1 cellular context compared by ENCODE assay signal in the genomic region with DNA sequence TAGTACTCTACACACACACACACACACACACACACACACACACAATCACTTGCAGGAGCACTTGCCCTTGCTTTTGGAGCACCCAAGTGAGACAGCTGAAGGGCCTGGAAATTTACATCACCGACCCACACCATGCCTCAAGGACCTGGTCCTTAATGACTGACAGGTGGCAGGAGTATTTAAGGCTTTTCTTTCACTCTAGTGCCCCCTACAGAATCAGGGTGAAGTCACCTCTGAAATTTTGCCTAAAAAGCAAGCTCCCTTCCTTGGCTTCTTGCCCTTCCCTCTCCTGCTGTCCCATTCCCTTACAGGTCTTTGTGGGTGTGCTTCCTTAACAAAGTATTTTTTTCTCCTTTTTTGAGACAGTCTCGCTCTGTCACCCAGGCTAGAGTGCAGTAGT.
TF ChIP-seq lines count a peak whose summit lies in the region.

No MANE protein-coding gene starts in this region.

TF ChIP-seq in SK-N-SH treated with all-trans-retinoic acid at 6 μM for 48 hours, 23 proteins besides CTCF, POLR2A, EP300 and RAD21 (continued from another document):
- TF ChIP-seq, protein P1, sequence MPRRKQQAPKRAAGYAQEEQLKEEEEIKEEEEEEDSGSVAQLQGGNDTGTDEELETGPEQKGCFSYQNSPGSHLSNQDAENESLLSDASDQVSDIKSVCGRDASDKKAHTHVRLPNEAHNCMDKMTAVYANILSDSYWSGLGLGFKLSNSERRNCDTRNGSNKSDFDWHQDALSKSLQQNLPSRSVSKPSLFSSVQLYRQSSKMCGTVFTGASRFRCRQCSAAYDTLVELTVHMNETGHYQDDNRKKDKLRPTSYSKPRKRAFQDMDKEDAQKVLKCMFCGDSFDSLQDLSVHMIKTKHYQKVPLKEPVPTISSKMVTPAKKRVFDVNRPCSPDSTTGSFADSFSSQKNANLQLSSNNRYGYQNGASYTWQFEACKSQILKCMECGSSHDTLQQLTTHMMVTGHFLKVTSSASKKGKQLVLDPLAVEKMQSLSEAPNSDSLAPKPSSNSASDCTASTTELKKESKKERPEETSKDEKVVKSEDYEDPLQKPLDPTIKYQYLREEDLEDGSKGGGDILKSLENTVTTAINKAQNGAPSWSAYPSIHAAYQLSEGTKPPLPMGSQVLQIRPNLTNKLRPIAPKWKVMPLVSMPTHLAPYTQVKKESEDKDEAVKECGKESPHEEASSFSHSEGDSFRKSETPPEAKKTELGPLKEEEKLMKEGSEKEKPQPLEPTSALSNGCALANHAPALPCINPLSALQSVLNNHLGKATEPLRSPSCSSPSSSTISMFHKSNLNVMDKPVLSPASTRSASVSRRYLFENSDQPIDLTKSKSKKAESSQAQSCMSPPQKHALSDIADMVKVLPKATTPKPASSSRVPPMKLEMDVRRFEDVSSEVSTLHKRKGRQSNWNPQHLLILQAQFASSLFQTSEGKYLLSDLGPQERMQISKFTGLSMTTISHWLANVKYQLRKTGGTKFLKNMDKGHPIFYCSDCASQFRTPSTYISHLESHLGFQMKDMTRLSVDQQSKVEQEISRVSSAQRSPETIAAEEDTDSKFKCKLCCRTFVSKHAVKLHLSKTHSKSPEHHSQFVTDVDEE (CRISPR knock-in tag; IDR thresholded peaks at IDR 0.05) = no peak
- no peak for TF ChIP-seq OSR1 (CRISPR knock-in tag; IDR thresholded peaks at IDR 0.05)
